17 cellular contexts compared by ENCODE assay signal in genomic region chr15:66635006-66635405, GRCh38.
A peak's percentile ranks its signal among the peaks of the same experiment; 100 is the strongest.
DNase-seq lines count a peak whose midpoint lies in the region; FAIRE-seq and TF ChIP-seq lines count a peak whose summit lies in the region.
"Had no signal": no experiment of that assay in that cellular context is flagged by ENCODE, and none has a peak within 500 bp of the region (broad histone marks: within the 10 kb centered on the region; RNA-seq: fewer than 3 reads in every experiment).

No MANE protein-coding gene starts in this region.

- TF ChIP-seq CTCF in HFFc6 (IDR thresholded peaks at IDR 0.05), result no peak
- TF ChIP-seq CTCF in H1 (IDR thresholded peaks at IDR 0.05; ENCODE audit: control extremely low read depth in 1 of 3, insufficient read depth in 1 of 3, low read depth in 1 of 3, low read length in 3 of 3), result no peak
- TF ChIP-seq CTCF in MCF 10A (IDR thresholded peaks at IDR 0.05; ENCODE audit: unreplicated experiment), result no peak
- no peak for TF ChIP-seq CTCF in SK-N-SH (IDR thresholded peaks at IDR 0.05)

- no peak overlapping the region for H4K5ac ChIP-seq in H1 (ENCODE audit: insufficient read length, low read depth, low read length)

- H3K9me2 ChIP-seq in SK-N-SH, result no peaks in the 10 kb centered on the region

- peaks cover 27% of the 10 kb centered on the region for H3K4me1 Mint-ChIP-seq in HFFc6 (ENCODE audit: low read depth)
- H3K4me1 Mint-ChIP-seq in MCF 10A (ENCODE audit: insufficient read depth, unreplicated experiment), result no peaks in the 10 kb centered on the region

- no peak for TF ChIP-seq RAD21 in H1 (IDR thresholded peaks at IDR 0.05 in 1 of 2, conservative IDR thresholded peaks at IDR 0.05 in 1 of 2; ENCODE audit: low read depth in 2 of 2, low read length in 2 of 2)
- TF ChIP-seq RAD21 in SK-N-SH (IDR thresholded peaks at IDR 0.05; ENCODE audit: low read length), result no peak

- H3K23me2 ChIP-seq in H1 (ENCODE audit: low read depth, low read length), result no peaks in the 10 kb centered on the region

- H2AFZ ChIP-seq in H1 (ENCODE audit: low read length) (no peak overlapping the region), trophoblast cell (ENCODE audit: insufficient read depth, low read length, poor library complexity) (no peak overlapping the region), SK-N-SH (ENCODE audit: low read depth) (no peak overlapping the region)

- no peak overlapping the region for H3K9ac ChIP-seq in H1 (replicated peaks in 1 of 4; ENCODE audit: extremely low read depth in 1 of 4, low read depth in 3 of 4, low read length in 3 of 4)
- no peak overlapping the region for H3K9ac ChIP-seq in trophoblast cell (ENCODE audit: low read length)
- H3K9ac ChIP-seq in SK-N-SH, result no peak overlapping the region

- H3K27ac ChIP-seq in H1 (ENCODE audit: low read depth, low read length), result no peak overlapping the region
- no peak overlapping the region for H3K27ac ChIP-seq in trophoblast cell (ENCODE audit: low read depth, low read length)
- H3K27ac ChIP-seq in SK-N-SH (ENCODE audit: low read depth in 2 of 2, low read length in 1 of 2), result no peak overlapping the region
- H3K27ac ChIP-seq: C4-2B had no signal

- H3K4me3 Mint-ChIP-seq in HFFc6 (no peak overlapping the region), MCF 10A (ENCODE audit: unreplicated experiment) (no peak overlapping the region)
- H3K4me3 Mint-ChIP-seq: CD4-positive, alpha-beta T cell; IgD-negative memory B cell had no signal

- H2BK5ac ChIP-seq in H1 (ENCODE audit: low read depth, low read length) (no peak overlapping the region), trophoblast cell (ENCODE audit: low read depth, low read length, poor library complexity) (peak overlapping the region; percentile 13)

- H3K4me2 ChIP-seq in H1 (ENCODE audit: insufficient read depth in 1 of 2, low read depth in 2 of 2, low read length in 2 of 2) (no peak overlapping the region), trophoblast cell (ENCODE audit: low read length) (no peak overlapping the region), SK-N-SH (no peak overlapping the region)

- H3K14ac ChIP-seq in H1 (ENCODE audit: insufficient read length) (no peak overlapping the region), trophoblast cell (ENCODE audit: low read length) (peak overlapping the region; percentile 56)

- no peak overlapping the region for H4K91ac ChIP-seq in H1 (replicated peaks; ENCODE audit: insufficient read length, low read length)
- H4K91ac ChIP-seq in trophoblast cell (ENCODE audit: low read depth, low read length), result peak overlapping the region; percentile 41

- DNase-seq in HFFc6, result peak; percentile 18
- DNase-seq in H1 (ENCODE audit: low read depth in 1 of 2, low spot score in 2 of 2), result no peak
- no peak for DNase-seq in trophoblast cell
- no peak for DNase-seq in MCF 10A (ENCODE audit: unreplicated experiment)
- DNase-seq in GM19239 (ENCODE audit: insufficient read length, low spot score), result no peak
- no peak for DNase-seq in H7
- DNase-seq in SK-N-SH, result no peak
- DNase-seq: AML-193; Caco-2; CD4-positive, alpha-beta T cell; GF-D8; KBM-7 had no signal

- no peak overlapping the region for H3K18ac ChIP-seq in H1 (ENCODE audit: extremely low read depth, low read length)
- no peak overlapping the region for H3K18ac ChIP-seq in trophoblast cell (ENCODE audit: low read length)

- H2AK5ac ChIP-seq in H1 (ENCODE audit: low read depth, low read length) (no peak overlapping the region), trophoblast cell (ENCODE audit: low read length) (no peak overlapping the region)

- no peaks in the 10 kb centered on the region for H3F3A ChIP-seq in SK-N-SH (replicated peaks; ENCODE audit: insufficient read depth)

- H3K36me3 ChIP-seq in H1 (ENCODE audit: control insufficient read depth in 2 of 4, insufficient read depth in 4 of 4, low read length in 3 of 4) (no peaks in the 10 kb centered on the region), trophoblast cell (ENCODE audit: control insufficient read depth in 1 of 2, insufficient read depth in 2 of 2, low read length in 2 of 2) (no peaks in the 10 kb centered on the region), H7 (replicated peaks; ENCODE audit: control insufficient read depth, insufficient read depth, low read length) (no peaks in the 10 kb centered on the region), SK-N-SH (replicated peaks in 1 of 2; ENCODE audit: control insufficient read depth in 1 of 2, insufficient read depth in 2 of 2, low read length in 1 of 2) (no peaks in the 10 kb centered on the region)

- H3K56ac ChIP-seq in H1 (replicated peaks; ENCODE audit: insufficient read length, low read depth, low read length), result no peak overlapping the region

- CTCF ChIA-PET in H1 (lab: Charles Lee; ENCODE audit: partially characterized antibody) (interaction anchor here (0.8 to 7.2 kb wide), 7 partner anchors 12 to 229 kb away, joined by 3 to 45 read pairs (median 4); no protein-coding TSS in a partner anchor), MCF 10A (lab: Yijun Ruan, JAX) (interaction anchor here (1.5 kb wide), 1 partner anchor 63 kb away, joined by 3 read pairs; no protein-coding TSS in a partner anchor), SK-N-SH (lab: Yijun Ruan, JAX) (interaction anchor here (1.0 to 1.7 kb wide), 2 partner anchors 16 to 21 kb away, joined by 3 to 6 read pairs; no protein-coding TSS in a partner anchor)

- peak overlapping the region; percentile 19; the same call in 1 of the 2 replicates for H2BK15ac ChIP-seq in H1 (ENCODE audit: low read length)

- intact Hi-C loops in MCF 10A (cut with micrococcal nuclease), result no loop called here

- POLR2A ChIA-PET in H1 (lab: Charles Lee; ENCODE audit: partially characterized antibody), result interaction anchor here (1.5 to 2.6 kb wide), 3 partner anchors 11 to 16 kb away, joined by 5 to 8 read pairs (median 5); no protein-coding TSS in a partner anchor
- POLR2A ChIA-PET in MCF 10A (lab: Yijun Ruan, JAX), result no interaction called here
- POLR2A ChIA-PET in SK-N-SH (lab: Yijun Ruan, JAX), result no interaction called here

- no peak for TF ChIP-seq EP300 in H1 (IDR thresholded peaks at IDR 0.05; ENCODE audit: borderline replicate concordance in 1 of 2, low read depth in 2 of 2, low read length in 2 of 2)
- no peak for TF ChIP-seq EP300 in SK-N-SH (IDR thresholded peaks at IDR 0.05; ENCODE audit: borderline replicate concordance in 1 of 2, low read depth in 1 of 2, low read length in 1 of 2)

- H2BK120ac ChIP-seq in H1 (replicated peaks; ENCODE audit: low read depth, low read length) (no peak overlapping the region), trophoblast cell (ENCODE audit: insufficient read depth, low read length, poor library complexity) (peak overlapping the region; percentile 46)

- 66% methylated on average over 5 of the region's 5 CpGs; no CpG with 5 or more reads in 1 of the 2 experiments for WGBS in H1 (ENCODE audit: extremely low coverage in 1 of 2, insufficient coverage in 1 of 2, insufficient read length in 1 of 2, insufficient replicate concordance in 2 of 2, low coverage in 1 of 2, low lambda C conversion rate in 2 of 2, missing lambda C conversion rate in 1 of 2), 2 experiments
- WGBS in trophoblast cell (ENCODE audit: extremely low coverage, insufficient coverage, insufficient read length), result no CpG with 5 or more reads among the region's 5 CpGs
- 85% methylated on average over 5 of the region's 5 CpGs for WGBS in SK-N-SH (ENCODE audit: low lambda C conversion rate)

- H3K23ac ChIP-seq in H1 (ENCODE audit: insufficient read length) (no peak overlapping the region), trophoblast cell (ENCODE audit: low read length) (no peak overlapping the region)

- H3K4me3 ChIP-seq in H1 (ENCODE audit: extremely low read depth in 1 of 4, insufficient read depth in 2 of 4, low read depth in 3 of 4, low read length in 4 of 4), result no peak overlapping the region
- H3K4me3 ChIP-seq in trophoblast cell (ENCODE audit: low read depth, low read length), result no peak overlapping the region
- no peak overlapping the region for H3K4me3 ChIP-seq in H7 (ENCODE audit: insufficient read depth, low read depth, low read length)
- no peak overlapping the region for H3K4me3 ChIP-seq in SK-N-SH (ENCODE audit: low read depth in 2 of 2, low read length in 1 of 2)

- peaks cover 0 to 18% (median 10%) of the 10 kb centered on the region in 4 experiments; a peak in 6 of 7 replicates for H3K4me1 ChIP-seq in H1 (replicated peaks in 1 of 4; ENCODE audit: control insufficient read depth in 3 of 4, insufficient read depth in 4 of 4, low read length in 3 of 4)
- H3K4me1 ChIP-seq in trophoblast cell (ENCODE audit: control insufficient read depth in 1 of 2, insufficient read depth in 2 of 2, low read length in 2 of 2), result peaks cover 31 to 35% of the 10 kb centered on the region in 2 experiments
- H3K4me1 ChIP-seq in SK-N-SH (ENCODE audit: control insufficient read depth in 1 of 2, insufficient read depth in 2 of 2, low read depth in 1 of 2, low read length in 1 of 2), result peaks cover 0 to 41% of the 10 kb centered on the region in 2 experiments; a peak in 2 of 4 replicates

- BruUV-seq in MCF 10A (replicated peaks; lab: Mats Ljungman, UMichigan), result no TSS peak

- H3K9me3 ChIP-seq in H1 (ENCODE audit: insufficient read depth in 2 of 2, low read depth in 1 of 2, low read length in 1 of 2) (no peaks in the 10 kb centered on the region), trophoblast cell (ENCODE audit: insufficient read depth, low read depth, low read length) (no peaks in the 10 kb centered on the region), SK-N-SH (no peaks in the 10 kb centered on the region)
- H3K9me3 ChIP-seq: Caco-2 had no signal

- H3K4ac ChIP-seq in H1 (replicated peaks; ENCODE audit: insufficient read length, low read depth, low read length), result no peak overlapping the region
- no peak overlapping the region for H3K4ac ChIP-seq in trophoblast cell (ENCODE audit: low read depth, low read length)

- H3K79me1 ChIP-seq in H1 (ENCODE audit: low read depth, low read length) (no peaks in the 10 kb centered on the region), trophoblast cell (ENCODE audit: low read length) (peaks cover 42% of the 10 kb centered on the region)

- FAIRE-seq in H1 (lab: Jason Lieb, UNC) (no peak), GM19239 (lab: Jason Lieb, UNC) (no peak)
- FAIRE-seq: A204.1, D721Med, HepG2 had no signal

- H4K12ac ChIP-seq in trophoblast cell (ENCODE audit: low read depth, low read length), result no peak overlapping the region

- no peak overlapping the region for H3K27ac Mint-ChIP-seq in HFFc6
- no peak overlapping the region for H3K27ac Mint-ChIP-seq in MCF 10A (ENCODE audit: low read depth, unreplicated experiment)
- H3K27ac Mint-ChIP-seq: CD4-positive, alpha-beta T cell; IgD-negative memory B cell had no signal

- TF ChIP-seq POLR2A in H1 (IDR thresholded peaks at IDR 0.05; ENCODE audit: control extremely low read depth in 1 of 2, low read depth in 2 of 2, low read length in 2 of 2), result no peak

- H3K27me3 ChIP-seq in H1 (replicated peaks in 1 of 4; ENCODE audit: control insufficient read depth in 3 of 4, extremely low read depth in 1 of 4, insufficient read depth in 3 of 4, low read length in 3 of 4), result no peaks in the 10 kb centered on the region
- H3K27me3 ChIP-seq in trophoblast cell (ENCODE audit: insufficient read depth, low read length), result no peaks in the 10 kb centered on the region
- no peaks in the 10 kb centered on the region for H3K27me3 ChIP-seq in H7 (ENCODE audit: control insufficient read depth, insufficient read depth, low read length)
- no peaks in the 10 kb centered on the region for H3K27me3 ChIP-seq in SK-N-SH (ENCODE audit: insufficient read depth)

- H2BK20ac ChIP-seq in H1 (ENCODE audit: low read length), result no peak overlapping the region

- H4K20me1 ChIP-seq in H1 (replicated peaks in 1 of 2; ENCODE audit: control insufficient read depth in 1 of 2, insufficient read depth in 2 of 2, low read length in 2 of 2) (no peaks in the 10 kb centered on the region), SK-N-SH (ENCODE audit: insufficient read depth) (no peaks in the 10 kb centered on the region)

- H2BK12ac ChIP-seq in H1 (ENCODE audit: low read depth, low read length) (no peak overlapping the region), trophoblast cell (ENCODE audit: low read length) (peak overlapping the region; percentile 84)

- H3K27me3 Mint-ChIP-seq in HFFc6 (ENCODE audit: insufficient read depth) (peaks cover 17% of the 10 kb centered on the region; the same call in 1 of the 2 replicates), MCF 10A (ENCODE audit: insufficient read depth, unreplicated experiment) (no peaks in the 10 kb centered on the region)
- H3K27me3 Mint-ChIP-seq: CD4-positive, alpha-beta T cell; IgD-negative memory B cell had no signal

- H3K79me2 ChIP-seq in H1 (ENCODE audit: control insufficient read depth in 1 of 2, insufficient read depth in 2 of 2, low read length in 2 of 2) (no peaks in the 10 kb centered on the region), trophoblast cell (ENCODE audit: control insufficient read depth, insufficient read depth, low read length, poor library complexity) (peaks cover 6% of the 10 kb centered on the region), SK-N-SH (ENCODE audit: insufficient read depth) (no peaks in the 10 kb centered on the region)

- H3K9me3 Mint-ChIP-seq in HFFc6 (no peaks in the 10 kb centered on the region), MCF 10A (ENCODE audit: unreplicated experiment) (no peaks in the 10 kb centered on the region)
- H3K9me3 Mint-ChIP-seq: CD4-positive, alpha-beta T cell; IgD-negative memory B cell had no signal

- H3K36me3 Mint-ChIP-seq in HFFc6 (ENCODE audit: low read depth) (no peaks in the 10 kb centered on the region), MCF 10A (ENCODE audit: insufficient read depth, unreplicated experiment) (no peaks in the 10 kb centered on the region)

- H4K8ac ChIP-seq in H1 (ENCODE audit: extremely low read depth, insufficient read depth, low read length) (no peak overlapping the region), trophoblast cell (ENCODE audit: low read depth, low read length) (no peak overlapping the region)
